ENCODE assay signal across 1 cellular context in the genomic region with DNA sequence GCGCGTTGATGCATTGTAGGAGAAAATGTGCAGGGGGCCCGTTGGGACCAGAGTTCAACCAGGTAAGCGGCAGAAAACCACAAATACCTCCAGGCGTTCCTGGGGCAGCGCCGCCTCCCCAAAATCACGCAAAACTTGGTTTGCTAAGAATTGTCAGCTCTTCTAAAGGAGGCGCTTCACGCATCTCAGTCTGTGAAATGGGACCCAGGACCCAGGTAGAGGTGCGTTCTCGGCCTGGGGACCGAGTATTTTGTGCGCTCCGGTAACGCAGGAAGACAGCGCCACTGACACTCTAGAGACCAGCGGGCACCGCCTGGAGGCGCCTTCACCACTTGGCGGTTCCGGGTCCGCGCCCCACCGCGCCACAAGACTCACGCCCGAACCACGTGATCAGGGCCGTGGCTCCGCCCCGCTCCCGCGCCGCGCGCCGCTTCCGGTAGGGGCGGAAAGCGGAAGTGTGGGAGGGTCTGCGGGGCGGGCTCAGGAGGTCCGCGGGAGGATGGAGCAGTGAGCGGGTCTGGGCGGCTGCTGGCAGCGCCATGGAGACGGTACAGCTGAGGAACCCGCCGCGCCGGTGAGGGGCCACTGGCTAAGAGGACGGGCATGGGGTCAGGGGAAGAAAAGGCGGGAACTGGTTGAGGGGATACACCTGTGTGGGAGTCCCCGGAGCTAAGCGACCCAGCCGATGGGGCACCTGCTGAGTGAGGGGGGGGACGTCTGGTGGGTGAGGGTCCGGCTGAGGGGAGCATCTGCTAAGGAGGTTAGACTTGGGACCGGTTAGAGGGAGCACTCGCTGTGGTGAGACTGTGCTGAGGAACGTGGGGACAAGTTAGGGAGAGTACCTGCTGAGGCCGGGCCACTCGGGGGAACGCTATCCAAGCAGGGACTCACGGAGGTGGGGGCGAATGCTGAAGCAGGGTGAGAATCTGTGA.
TF ChIP-seq lines count a peak whose summit lies in the region.

Gene STK4, plus strand, starts transcription at position 483 of the 932 bp plus-strand sequence. Its CDS starts 57 bp downstream, at position 540.

TF ChIP-seq in HepG2, 621 proteins besides CTCF, POLR2A, EP300 and RAD21 (continued from another document and continues in another):
- TF ChIP-seq ZBTB46 (CRISPR knock-in tag; IDR thresholded peaks at IDR 0.05; ENCODE audit: borderline replicate concordance) = 0 out of 2 replicates have a peak, but pooled peaks have one; percentile 78
- TF ChIP-seq ZNF343 (CRISPR knock-in tag; IDR thresholded peaks at IDR 0.05) = 0 out of 2 replicates have a peak, but pooled peaks have one; percentile 21
- TF ChIP-seq ZSCAN21 (CRISPR knock-in tag; IDR thresholded peaks at IDR 0.05; ENCODE audit: borderline replicate concordance) = peak; percentile 92
- TF ChIP-seq SNAI1 (CRISPR knock-in tag; IDR thresholded peaks at IDR 0.05; ENCODE audit: borderline replicate concordance) = peak; percentile 97; the same call in 1 of the 2 replicates
- TF ChIP-seq RFXANK (CRISPR knock-in tag; IDR thresholded peaks at IDR 0.05) = peak; percentile 68; the same call in 1 of the 2 replicates
- no peak for TF ChIP-seq HMGA1 (CRISPR knock-in tag; conservative IDR thresholded peaks at IDR 0.05)
- no peak for TF ChIP-seq JUND (CRISPR knock-in tag; IDR thresholded peaks at IDR 0.05)
- no peak for TF ChIP-seq ZNF75D (CRISPR knock-in tag; IDR thresholded peaks at IDR 0.05; ENCODE audit: borderline replicate concordance)
- TF ChIP-seq TP53 (CRISPR knock-in tag; conservative IDR thresholded peaks at IDR 0.05) = peak; percentile 34; the same call in 1 of the 2 replicates
- TF ChIP-seq FOSL2 (CRISPR knock-in tag; IDR thresholded peaks at IDR 0.05) = peak; percentile 74
- peak in 1 of 2 experiments; percentile 97; a peak in 2 of 4 replicates for TF ChIP-seq KLF16 (CRISPR knock-in tag; IDR thresholded peaks at IDR 0.05)
- TF ChIP-seq KDM5A (IDR thresholded peaks at IDR 0.05; ENCODE audit: borderline replicate concordance, low read length) = peak; percentile 86
- TF ChIP-seq ZNF282 (IDR thresholded peaks at IDR 0.05; ENCODE audit: partially characterized antibody) = no peak
- no peak for TF ChIP-seq MED8 (CRISPR knock-in tag; IDR thresholded peaks at IDR 0.05; ENCODE audit: insufficient replicate concordance)
- TF ChIP-seq NFRKB (IDR thresholded peaks at IDR 0.05) = no peak
- no peak for TF ChIP-seq HDAC6 (IDR thresholded peaks at IDR 0.05; ENCODE audit: low read depth, low read length)
- no peak for TF ChIP-seq MATR3 (CRISPR knock-in tag; IDR thresholded peaks at IDR 0.05)
- TF ChIP-seq DNMT1 (CRISPR knock-in tag; IDR thresholded peaks at IDR 0.05) = 0 out of 2 replicates have a peak, but pooled peaks have one; percentile 45
- no peak for TF ChIP-seq NR3C1 (CRISPR knock-in tag; IDR thresholded peaks at IDR 0.05)
- TF ChIP-seq, protein P1, sequence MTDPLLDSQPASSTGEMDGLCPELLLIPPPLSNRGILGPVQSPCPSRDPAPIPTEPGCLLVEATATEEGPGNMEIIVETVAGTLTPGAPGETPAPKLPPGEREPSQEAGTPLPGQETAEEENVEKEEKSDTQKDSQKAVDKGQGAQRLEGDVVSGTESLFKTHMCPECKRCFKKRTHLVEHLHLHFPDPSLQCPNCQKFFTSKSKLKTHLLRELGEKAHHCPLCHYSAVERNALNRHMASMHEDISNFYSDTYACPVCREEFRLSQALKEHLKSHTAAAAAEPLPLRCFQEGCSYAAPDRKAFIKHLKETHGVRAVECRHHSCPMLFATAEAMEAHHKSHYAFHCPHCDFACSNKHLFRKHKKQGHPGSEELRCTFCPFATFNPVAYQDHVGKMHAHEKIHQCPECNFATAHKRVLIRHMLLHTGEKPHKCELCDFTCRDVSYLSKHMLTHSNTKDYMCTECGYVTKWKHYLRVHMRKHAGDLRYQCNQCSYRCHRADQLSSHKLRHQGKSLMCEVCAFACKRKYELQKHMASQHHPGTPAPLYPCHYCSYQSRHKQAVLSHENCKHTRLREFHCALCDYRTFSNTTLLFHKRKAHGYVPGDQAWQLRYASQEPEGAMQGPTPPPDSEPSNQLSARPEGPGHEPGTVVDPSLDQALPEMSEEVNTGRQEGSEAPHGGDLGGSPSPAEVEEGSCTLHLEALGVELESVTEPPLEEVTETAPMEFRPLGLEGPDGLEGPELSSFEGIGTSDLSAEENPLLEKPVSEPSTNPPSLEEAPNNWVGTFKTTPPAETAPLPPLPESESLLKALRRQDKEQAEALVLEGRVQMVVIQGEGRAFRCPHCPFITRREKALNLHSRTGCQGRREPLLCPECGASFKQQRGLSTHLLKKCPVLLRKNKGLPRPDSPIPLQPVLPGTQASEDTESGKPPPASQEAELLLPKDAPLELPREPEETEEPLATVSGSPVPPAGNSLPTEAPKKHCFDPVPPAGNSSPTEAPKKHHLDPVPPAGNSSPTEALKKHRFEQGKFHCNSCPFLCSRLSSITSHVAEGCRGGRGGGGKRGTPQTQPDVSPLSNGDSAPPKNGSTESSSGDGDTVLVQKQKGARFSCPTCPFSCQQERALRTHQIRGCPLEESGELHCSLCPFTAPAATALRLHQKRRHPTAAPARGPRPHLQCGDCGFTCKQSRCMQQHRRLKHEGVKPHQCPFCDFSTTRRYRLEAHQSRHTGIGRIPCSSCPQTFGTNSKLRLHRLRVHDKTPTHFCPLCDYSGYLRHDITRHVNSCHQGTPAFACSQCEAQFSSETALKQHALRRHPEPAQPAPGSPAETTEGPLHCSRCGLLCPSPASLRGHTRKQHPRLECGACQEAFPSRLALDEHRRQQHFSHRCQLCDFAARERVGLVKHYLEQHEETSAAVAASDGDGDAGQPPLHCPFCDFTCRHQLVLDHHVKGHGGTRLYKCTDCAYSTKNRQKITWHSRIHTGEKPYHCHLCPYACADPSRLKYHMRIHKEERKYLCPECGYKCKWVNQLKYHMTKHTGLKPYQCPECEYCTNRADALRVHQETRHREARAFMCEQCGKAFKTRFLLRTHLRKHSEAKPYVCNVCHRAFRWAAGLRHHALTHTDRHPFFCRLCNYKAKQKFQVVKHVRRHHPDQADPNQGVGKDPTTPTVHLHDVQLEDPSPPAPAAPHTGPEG (CRISPR knock-in tag; IDR thresholded peaks at IDR 0.05) = peak; percentile 92
- TF ChIP-seq ZNF777 (CRISPR knock-in tag; IDR thresholded peaks at IDR 0.05) = no peak
- TF ChIP-seq GPN1 (CRISPR knock-in tag; IDR thresholded peaks at IDR 0.05; ENCODE audit: borderline replicate concordance) = no peak
- TF ChIP-seq MAF1 (CRISPR knock-in tag; IDR thresholded peaks at IDR 0.05; ENCODE audit: borderline replicate concordance) = peak; percentile 91
- TF ChIP-seq ZNF7 (CRISPR knock-in tag; IDR thresholded peaks at IDR 0.05) = no peak
- TF ChIP-seq, protein P2, sequence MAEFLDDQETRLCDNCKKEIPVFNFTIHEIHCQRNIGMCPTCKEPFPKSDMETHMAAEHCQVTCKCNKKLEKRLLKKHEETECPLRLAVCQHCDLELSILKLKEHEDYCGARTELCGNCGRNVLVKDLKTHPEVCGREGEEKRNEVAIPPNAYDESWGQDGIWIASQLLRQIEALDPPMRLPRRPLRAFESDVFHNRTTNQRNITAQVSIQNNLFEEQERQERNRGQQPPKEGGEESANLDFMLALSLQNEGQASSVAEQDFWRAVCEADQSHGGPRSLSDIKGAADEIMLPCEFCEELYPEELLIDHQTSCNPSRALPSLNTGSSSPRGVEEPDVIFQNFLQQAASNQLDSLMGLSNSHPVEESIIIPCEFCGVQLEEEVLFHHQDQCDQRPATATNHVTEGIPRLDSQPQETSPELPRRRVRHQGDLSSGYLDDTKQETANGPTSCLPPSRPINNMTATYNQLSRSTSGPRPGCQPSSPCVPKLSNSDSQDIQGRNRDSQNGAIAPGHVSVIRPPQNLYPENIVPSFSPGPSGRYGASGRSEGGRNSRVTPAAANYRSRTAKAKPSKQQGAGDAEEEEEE (CRISPR knock-in tag; IDR thresholded peaks at IDR 0.05; ENCODE audit: borderline replicate concordance) = peak; percentile 41; the same call in 1 of the 2 replicates
- TF ChIP-seq, protein P3, sequence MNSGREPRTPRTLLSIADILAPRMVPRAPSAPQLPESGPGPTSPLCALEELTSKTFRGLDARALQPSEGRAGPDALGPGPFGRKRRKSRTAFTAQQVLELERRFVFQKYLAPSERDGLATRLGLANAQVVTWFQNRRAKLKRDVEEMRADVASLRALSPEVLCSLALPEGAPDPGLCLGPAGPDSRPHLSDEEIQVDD (CRISPR knock-in tag; IDR thresholded peaks at IDR 0.05; ENCODE audit: borderline replicate concordance) = peak; percentile 83; the same call in 1 of the 2 replicates
- peak; percentile 90; the same call in 1 of the 2 replicates for TF ChIP-seq ZNF557 (CRISPR knock-in tag; IDR thresholded peaks at IDR 0.05)
- TF ChIP-seq ZNF615 (CRISPR knock-in tag; IDR thresholded peaks at IDR 0.05; ENCODE audit: borderline replicate concordance) = peak; percentile 64; the same call in 1 of the 2 replicates
- TF ChIP-seq NR1H2 (CRISPR knock-in tag; IDR thresholded peaks at IDR 0.05; ENCODE audit: borderline replicate concordance, low read depth) = no peak
- no peak for TF ChIP-seq ZNF329 (CRISPR knock-in tag; IDR thresholded peaks at IDR 0.05; ENCODE audit: low read depth)
- TF ChIP-seq, protein P4, sequence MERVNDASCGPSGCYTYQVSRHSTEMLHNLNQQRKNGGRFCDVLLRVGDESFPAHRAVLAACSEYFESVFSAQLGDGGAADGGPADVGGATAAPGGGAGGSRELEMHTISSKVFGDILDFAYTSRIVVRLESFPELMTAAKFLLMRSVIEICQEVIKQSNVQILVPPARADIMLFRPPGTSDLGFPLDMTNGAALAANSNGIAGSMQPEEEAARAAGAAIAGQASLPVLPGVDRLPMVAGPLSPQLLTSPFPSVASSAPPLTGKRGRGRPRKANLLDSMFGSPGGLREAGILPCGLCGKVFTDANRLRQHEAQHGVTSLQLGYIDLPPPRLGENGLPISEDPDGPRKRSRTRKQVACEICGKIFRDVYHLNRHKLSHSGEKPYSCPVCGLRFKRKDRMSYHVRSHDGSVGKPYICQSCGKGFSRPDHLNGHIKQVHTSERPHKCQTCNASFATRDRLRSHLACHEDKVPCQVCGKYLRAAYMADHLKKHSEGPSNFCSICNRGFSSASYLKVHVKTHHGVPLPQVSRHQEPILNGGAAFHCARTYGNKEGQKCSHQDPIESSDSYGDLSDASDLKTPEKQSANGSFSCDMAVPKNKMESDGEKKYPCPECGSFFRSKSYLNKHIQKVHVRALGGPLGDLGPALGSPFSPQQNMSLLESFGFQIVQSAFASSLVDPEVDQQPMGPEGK (CRISPR knock-in tag; IDR thresholded peaks at IDR 0.05) = peak; percentile 68
- peak; percentile 97 for TF ChIP-seq REL (CRISPR knock-in tag; conservative IDR thresholded peaks at IDR 0.05)
- peak; percentile 67; the same call in 1 of the 2 replicates for TF ChIP-seq ONECUT2 (CRISPR knock-in tag; IDR thresholded peaks at IDR 0.05)
- TF ChIP-seq ZNF468 (CRISPR knock-in tag; IDR thresholded peaks at IDR 0.05) = no peak
- TF ChIP-seq TBX3 (IDR thresholded peaks at IDR 0.05; ENCODE audit: borderline replicate concordance) = 0 out of 2 replicates have a peak, but pooled peaks have one; percentile 16
- peak; percentile 92 for TF ChIP-seq ZNF331 (CRISPR knock-in tag; IDR thresholded peaks at IDR 0.05)
- peak; percentile 85 for TF ChIP-seq YY1 (IDR thresholded peaks at IDR 0.05; ENCODE audit: insufficient read depth, insufficient replicate concordance, low read depth, low read length)
- no peak for TF ChIP-seq NR2F6 (IDR thresholded peaks at IDR 0.05)
- TF ChIP-seq NR2F6 (CRISPR knock-in tag; IDR thresholded peaks at IDR 0.05) = peak; percentile 78; the same call in 1 of the 2 replicates
- TF ChIP-seq HDAC1 (CRISPR knock-in tag; IDR thresholded peaks at IDR 0.05) = peak; percentile 99
- 0 out of 2 replicates have a peak, but pooled peaks have one; percentile 38 for TF ChIP-seq NFE2L1 (CRISPR knock-in tag; IDR thresholded peaks at IDR 0.05; ENCODE audit: borderline replicate concordance)
- TF ChIP-seq ZNF281 (CRISPR knock-in tag; IDR thresholded peaks at IDR 0.05; ENCODE audit: borderline replicate concordance) = peak; percentile 20; the same call in 1 of the 2 replicates
- TF ChIP-seq SRSF1 (optimal IDR thresholded peaks at IDR 0.05; ENCODE audit: low read depth, low read length) = peak; percentile 95
